17 cellular contexts compared by ENCODE assay signal in genomic region chr3:106542101-106542769, GRCh38.
DNase-seq lines count a peak whose midpoint lies in the region; ATAC-seq and TF ChIP-seq lines count a peak whose summit lies in the region.
"Had no signal": no experiment of that assay in that cellular context is flagged by ENCODE, and none has a peak within 500 bp of the region (broad histone marks: within the 10 kb centered on the region; RNA-seq: fewer than 3 reads in every experiment).

No MANE protein-coding gene starts in this region.

- H2BK120ac ChIP-seq in IMR-90 (ENCODE audit: low read depth, low read length) = no peak overlapping the region

- BruUV-seq in IMR-90 (replicated peaks; lab: Mats Ljungman, UMichigan) = no TSS peak

- H3K27me3 ChIP-seq in GM23338 (ENCODE audit: insufficient read depth) (no peaks in the 10 kb centered on the region), IMR-90 (ENCODE audit: control insufficient read depth, insufficient read depth, low read length) (no peaks in the 10 kb centered on the region), endodermal cell (ENCODE audit: control insufficient read depth, insufficient read depth, low read length, poor library complexity, severe bottlenecking) (no peaks in the 10 kb centered on the region), smooth muscle cell (ENCODE audit: low read depth) (no peaks in the 10 kb centered on the region), right lobe of liver (no peaks in the 10 kb centered on the region)
- H3K27me3 ChIP-seq: heart right ventricle, testis had no signal

- no peak overlapping the region for H3K18ac ChIP-seq in IMR-90 (ENCODE audit: low read depth, low read length)

- H3K4me3 Mint-ChIP-seq in GM23338 = no peak overlapping the region
- no peak overlapping the region for H3K4me3 Mint-ChIP-seq in endodermal cell
- H3K4me3 Mint-ChIP-seq: neural crest cell; T-helper 2 cell treated with Interferon-gamma antibody and Interleukin-4, amounts not matched to agents 5 μg/mL and 100 μg/mL, for 36 hours had no signal

- TF ChIP-seq POLR2A in IMR-90 (IDR thresholded peaks at IDR 0.05; ENCODE audit: low read depth, low read length) (no peak), right lobe of liver (IDR thresholded peaks at IDR 0.05) (no peak)

- no peak overlapping the region for H3K23ac ChIP-seq in IMR-90 (ENCODE audit: low read depth, low read length)

- H4K20me1 ChIP-seq in GM23338 (replicated peaks; ENCODE audit: insufficient read depth) = no peaks in the 10 kb centered on the region
- H4K20me1 ChIP-seq in IMR-90 (ENCODE audit: insufficient read depth, low read length) = no peaks in the 10 kb centered on the region
- no peaks in the 10 kb centered on the region for H4K20me1 ChIP-seq in smooth muscle cell (ENCODE audit: low read depth)

- no peaks in the 10 kb centered on the region for H3F3A ChIP-seq in GM23338 (replicated peaks; ENCODE audit: low read depth)
- no peaks in the 10 kb centered on the region for H3F3A ChIP-seq in smooth muscle cell (ENCODE audit: low read depth)

- H4K8ac ChIP-seq in IMR-90 (ENCODE audit: low read depth in 2 of 2, low read length in 2 of 2) = no peak overlapping the region

- no peaks in the 10 kb centered on the region; the same call in 1 of the 2 replicates for H3K4me1 ChIP-seq in GM23338 (ENCODE audit: insufficient read depth)
- no peaks in the 10 kb centered on the region for H3K4me1 ChIP-seq in IMR-90 (ENCODE audit: control insufficient read depth, insufficient read depth, low read length)
- no peaks in the 10 kb centered on the region for H3K4me1 ChIP-seq in endodermal cell (ENCODE audit: control insufficient read depth, insufficient read depth, low read length)
- H3K4me1 ChIP-seq in smooth muscle cell (ENCODE audit: low read depth) = peaks cover 12% of the 10 kb centered on the region
- H3K4me1 ChIP-seq in right lobe of liver = no peaks in the 10 kb centered on the region
- H3K4me1 ChIP-seq: heart right ventricle, testis had no signal

- H3K4me3 ChIP-seq in GM23338 = no peak overlapping the region
- H3K4me3 ChIP-seq in IMR-90 (ENCODE audit: insufficient read depth, low read depth, low read length) = no peak overlapping the region
- H3K4me3 ChIP-seq in endodermal cell (ENCODE audit: low read length) = no peak overlapping the region
- no peak overlapping the region for H3K4me3 ChIP-seq in smooth muscle cell
- H3K4me3 ChIP-seq in right lobe of liver = no peak overlapping the region
- H3K4me3 ChIP-seq: heart right ventricle, testis had no signal

- H2AK5ac ChIP-seq in IMR-90 (ENCODE audit: low read depth, low read length) = no peak overlapping the region

- 62% methylated on average over 3 of the region's 6 CpGs; no CpG with 5 or more reads in 1 of the 2 experiments for WGBS in IMR-90 (ENCODE audit: extremely low coverage in 2 of 2, insufficient read length in 1 of 2), 2 experiments
- WGBS in endodermal cell (ENCODE audit: insufficient coverage in 1 of 2, insufficient read length in 1 of 2), 2 experiments = 57 to 72% methylated on average over 6 of the region's 6 CpGs
- 44% methylated on average over 6 of the region's 6 CpGs for WGBS in smooth muscle cell (ENCODE audit: low lambda C conversion rate)
- WGBS in right lobe of liver (ENCODE audit: insufficient coverage, low coverage, low lambda C conversion rate, missing lambda C conversion rate) = 36% methylated on average over 5 of the region's 6 CpGs

- no peak for TF ChIP-seq CTCF in GM23338 (conservative IDR thresholded peaks at IDR 0.05; ENCODE audit: low read depth in 2 of 2)
- no peak for TF ChIP-seq CTCF in IMR-90 (conservative IDR thresholded peaks at IDR 0.05; ENCODE audit: low read depth, low read length)
- TF ChIP-seq CTCF in endodermal cell (conservative IDR thresholded peaks at IDR 0.05) = no peak
- no peak for TF ChIP-seq CTCF in smooth muscle cell (IDR thresholded peaks at IDR 0.05; ENCODE audit: borderline replicate concordance, insufficient read depth, poor library complexity, severe bottlenecking)
- no peak for TF ChIP-seq CTCF in right lobe of liver (IDR thresholded peaks at IDR 0.05)

- peaks cover 24% of the 10 kb centered on the region; the same call in 2 of the 3 replicates for H3K36me3 Mint-ChIP-seq in GM23338 (ENCODE audit: low read depth)
- H3K36me3 Mint-ChIP-seq in endodermal cell (ENCODE audit: low read depth) = no peaks in the 10 kb centered on the region

- no peak overlapping the region for H2BK15ac ChIP-seq in IMR-90 (ENCODE audit: low read depth, low read length)

- H3K9ac ChIP-seq in IMR-90 (ENCODE audit: low read depth, low read length) (no peak overlapping the region), endodermal cell (ENCODE audit: extremely low read depth, low read length, poor library complexity, severe bottlenecking) (no peak overlapping the region), smooth muscle cell (ENCODE audit: low read depth) (no peak overlapping the region)

- H3K27me3 Mint-ChIP-seq in GM23338 (ENCODE audit: insufficient read depth, low read depth, poor library complexity) (no peaks in the 10 kb centered on the region), endodermal cell (ENCODE audit: insufficient read depth) (no peaks in the 10 kb centered on the region)

- H3K4me2 ChIP-seq in GM23338 = no peak overlapping the region
- no peak overlapping the region for H3K4me2 ChIP-seq in IMR-90 (ENCODE audit: low read depth, low read length)
- H3K4me2 ChIP-seq in smooth muscle cell = peak overlapping the region; percentile 61

- H2AFZ ChIP-seq in GM23338 (no peak overlapping the region; the same call in 1 of the 2 replicates), IMR-90 (replicated peaks; ENCODE audit: low read length, poor library complexity) (no peak overlapping the region), smooth muscle cell (ENCODE audit: low read depth) (no peak overlapping the region)

- no peaks in the 10 kb centered on the region for H3K9me1 ChIP-seq in IMR-90 (ENCODE audit: insufficient read depth, low read length)

- H3K27ac Mint-ChIP-seq in GM23338 = no peak overlapping the region
- no peak overlapping the region for H3K27ac Mint-ChIP-seq in endodermal cell
- H3K27ac Mint-ChIP-seq: T-helper 2 cell treated with Interferon-gamma antibody and Interleukin-4, amounts not matched to agents 5 μg/mL and 100 μg/mL, for 36 hours had no signal

- H3K9me3 ChIP-seq in IMR-90 (ENCODE audit: control insufficient read depth, insufficient read depth, low read length) (no peaks in the 10 kb centered on the region), endodermal cell (ENCODE audit: control insufficient read depth, low read length) (peaks cover 22% of the 10 kb centered on the region), smooth muscle cell (replicated peaks; ENCODE audit: low read depth) (no peaks in the 10 kb centered on the region), right lobe of liver (no peaks in the 10 kb centered on the region)
- H3K9me3 ChIP-seq: testis had no signal

- POLR2A ChIA-PET in IMR-90 (lab: Charles Lee; ENCODE audit: unreplicated experiment) = no interaction called here

- H3K79me2 ChIP-seq in GM23338 (replicated peaks; ENCODE audit: insufficient read depth) = no peaks in the 10 kb centered on the region
- no peaks in the 10 kb centered on the region for H3K79me2 ChIP-seq in smooth muscle cell (ENCODE audit: low read depth)

- no peak overlapping the region for H4K5ac ChIP-seq in IMR-90 (ENCODE audit: low read depth, low read length)

- H2BK5ac ChIP-seq in IMR-90 (ENCODE audit: low read depth, low read length, poor library complexity, severe bottlenecking) = no peak overlapping the region

- peaks cover 24% of the 10 kb centered on the region for H3K9me3 Mint-ChIP-seq in GM23338
- peaks cover 27% of the 10 kb centered on the region for H3K9me3 Mint-ChIP-seq in endodermal cell

- no peak overlapping the region for H4K91ac ChIP-seq in IMR-90 (ENCODE audit: insufficient read depth, low read depth, low read length)

- peak; percentile 26 for DNase-seq in GM23338 (ENCODE audit: low spot score)
- peak; percentile 55 for DNase-seq in IMR-90
- DNase-seq in endodermal cell = peak; percentile 58
- no peak for DNase-seq in smooth muscle cell (lab: John Stamatoyannopoulos, UW; ENCODE audit: unreplicated experiment)
- DNase-seq in right lobe of liver = no peak
- no peak for DNase-seq in COLO829 (ENCODE audit: low spot score)
- DNase-seq: activated CD4-positive, alpha-beta T cell treated with anti-CD3 and anti-CD28 coated beads, Interleukin-2, amount 50 U/mL, for 48 hours; effector memory CD4-positive, alpha-beta T cell; heart right ventricle; NCI-H1092; NCI-H446 treated with DMSO at 0.1 percent for 48 hours; RPMI8226; testis had no signal

- no peaks in the 10 kb centered on the region for H3K79me1 ChIP-seq in IMR-90 (ENCODE audit: low read depth in 1 of 2, low read length in 2 of 2)

- no peak overlapping the region for H3K27ac ChIP-seq in GM23338 (ENCODE audit: low read depth)
- H3K27ac ChIP-seq in IMR-90 (ENCODE audit: insufficient read depth, low read length) = no peak overlapping the region
- H3K27ac ChIP-seq in endodermal cell (ENCODE audit: low read depth, low read length) = no peak overlapping the region
- peak overlapping the region; percentile 18 for H3K27ac ChIP-seq in smooth muscle cell (ENCODE audit: low read depth)
- no peak overlapping the region for H3K27ac ChIP-seq in right lobe of liver
- H3K27ac ChIP-seq: heart right ventricle, testis had no signal

- H3K4me1 Mint-ChIP-seq in GM23338 = peaks cover 4% of the 10 kb centered on the region; the same call in 1 of the 3 replicates
- H3K4me1 Mint-ChIP-seq in endodermal cell = peaks cover 5% of the 10 kb centered on the region

- peaks cover 4% of the 10 kb centered on the region; the same call in 1 of the 2 replicates for H3K9me2 ChIP-seq in GM23338 (ENCODE audit: insufficient read depth)

- no peak overlapping the region for H3K14ac ChIP-seq in IMR-90 (replicated peaks; ENCODE audit: low read depth, low read length)

- H2AK9ac ChIP-seq in IMR-90 (replicated peaks; ENCODE audit: low read depth, low read length, poor library complexity) = no peak overlapping the region

- in situ Hi-C loops in IMR-90 (cut with MboI; ENCODE audit: low sequenced_read_pairs) = no loop called here

- intact Hi-C loops in IMR-90 (cut with micrococcal nuclease) = no loop called here
- intact Hi-C loops in right lobe of liver (cut with DNase I) = no loop called here

- dilution Hi-C loops in IMR-90 (cut with HindIII; ENCODE audit: low sequenced_read_pairs, unreplicated experiment) = no loop called here

- TF ChIP-seq RAD21 in IMR-90 (IDR thresholded peaks at IDR 0.05; ENCODE audit: low read length) = no peak

- no peak overlapping the region for H2BK20ac ChIP-seq in IMR-90 (ENCODE audit: low read depth, low read length)

- H3K4ac ChIP-seq in IMR-90 (ENCODE audit: low read depth, low read length) = no peak overlapping the region

- CTCF ChIA-PET in IMR-90 (lab: Yijun Ruan, JAX) = no interaction called here

- no peak overlapping the region for H3K56ac ChIP-seq in IMR-90 (ENCODE audit: extremely low read depth, insufficient read depth, low read length)

- ATAC-seq in GM23338 = no peak
- peak; percentile 69 for ATAC-seq in IMR-90 (ENCODE audit: low read depth)
- ATAC-seq in right lobe of liver = no peak
- no peak for ATAC-seq in GM19452 (IDR thresholded peaks at IDR 0.05; ENCODE audit: unreplicated experiment)
- ATAC-seq: heart right ventricle, left lobe of liver had no signal

- 0 out of 2 replicates have a peak, but pooled peaks cover 7% of the 10 kb centered on the region for H3K36me3 ChIP-seq in GM23338 (ENCODE audit: insufficient read depth)
- H3K36me3 ChIP-seq in IMR-90 (ENCODE audit: control insufficient read depth, insufficient read depth, low read length) = no peaks in the 10 kb centered on the region
- H3K36me3 ChIP-seq in endodermal cell (ENCODE audit: control insufficient read depth, insufficient read depth, low read length) = no peaks in the 10 kb centered on the region
- no peaks in the 10 kb centered on the region for H3K36me3 ChIP-seq in smooth muscle cell (ENCODE audit: low read depth)
- H3K36me3 ChIP-seq in right lobe of liver = no peaks in the 10 kb centered on the region
- H3K36me3 ChIP-seq: heart right ventricle had no signal

Comparison
In these comparisons a context has a peak if more than half of its experiments do, and no peak if none do; other contexts are left out.
1. DNase-seq: peak in GM23338 (single experiment), IMR-90 (single experiment) and endodermal cell (single experiment); none in smooth muscle cell (single experiment), right lobe of liver (0 of 3) and COLO829 (single experiment).